In the genomic region with DNA sequence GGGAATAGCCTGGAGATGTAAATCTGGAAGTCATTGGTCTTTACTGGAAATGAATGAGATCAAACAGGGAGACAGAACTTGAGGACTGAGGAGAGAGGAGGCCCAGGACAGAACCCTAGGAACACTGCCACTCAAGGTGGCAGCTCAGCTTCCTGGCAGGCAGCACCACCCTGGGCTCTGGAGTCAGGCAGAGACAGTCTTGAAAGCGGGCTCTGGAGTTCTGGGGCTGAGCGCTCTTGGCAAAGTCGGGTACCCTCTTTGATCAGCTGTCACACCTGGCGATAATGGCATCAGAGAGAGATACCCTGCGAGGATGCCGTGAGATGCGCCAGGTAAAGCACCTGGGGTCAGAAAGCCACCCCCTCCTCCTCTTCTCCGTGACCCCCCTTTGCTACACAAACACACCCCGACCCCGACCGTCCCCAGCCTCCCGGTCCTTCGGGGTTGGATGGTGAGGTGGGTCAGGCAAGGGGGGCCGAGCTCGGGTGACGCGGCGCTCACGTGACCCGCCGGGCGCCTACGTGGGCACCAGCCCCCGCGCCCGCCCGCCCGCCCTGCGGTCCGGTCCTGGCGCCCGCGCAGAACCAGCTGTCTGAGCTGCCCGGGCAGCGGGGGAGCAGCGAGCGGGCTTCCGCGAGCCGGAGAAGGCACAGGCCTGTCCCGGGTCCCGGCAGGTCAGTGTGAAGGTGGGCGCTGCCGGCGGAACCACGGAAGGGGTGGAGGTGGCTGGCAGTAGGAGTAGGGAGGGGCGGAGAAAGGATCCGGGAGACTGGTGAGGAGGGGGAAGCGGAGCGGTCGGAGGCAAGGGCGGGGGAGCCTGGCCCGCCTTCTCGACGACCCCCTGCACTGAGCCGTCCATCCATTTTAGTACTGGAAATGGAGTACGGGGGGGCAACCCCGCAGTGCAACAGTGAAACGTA, we compare ENCODE assay signal across 8 cellular contexts.
DNase-seq lines count a peak whose midpoint lies in the region; ATAC-seq lines count a peak whose summit lies in the region.

A gene with protein sequence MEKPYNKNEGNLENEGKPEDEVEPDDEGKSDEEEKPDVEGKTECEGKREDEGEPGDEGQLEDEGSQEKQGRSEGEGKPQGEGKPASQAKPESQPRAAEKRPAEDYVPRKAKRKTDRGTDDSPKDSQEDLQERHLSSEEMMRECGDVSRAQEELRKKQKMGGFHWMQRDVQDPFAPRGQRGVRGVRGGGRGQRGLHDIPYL (plus strand): TSS at position 579 of the 920 bp plus-strand sequence. CDS start 1,102 bp downstream, outside the sequence.

- H3K36me3 Mint-ChIP-seq in activated naive CD4-positive, alpha-beta T cell treated with anti-CD3 and anti-CD28 coated beads, Interleukin-2, amount 10 ng/mL, durations not matched to agents 7 days and 5 days = no peaks in the 10 kb centered on the region

- H3K36me3 ChIP-seq in neuron (ENCODE audit: insufficient read depth, low read length) = no peaks in the 10 kb centered on the region

- peak; percentile 76 for DNase-seq in activated effector memory CD4-positive, alpha-beta T cell treated with anti-CD3 and anti-CD28 coated beads, Interleukin-2, amount 50 U/mL, for 16 hours
- no peak for DNase-seq in activated effector memory CD4-positive, alpha-beta T cell treated with Interleukin-2 at 50 U/mL for 16 hours
- peak; percentile 18 for DNase-seq in NCI-H510A (lab: John Stamatoyannopoulos, UW)
- peak; percentile 31 for DNase-seq in activated naive CD4-positive, alpha-beta T cell treated with anti-CD3 and anti-CD28 coated beads, Interleukin-2, amount 10 ng/mL, durations not matched to agents 7 days and 5 days
- DNase-seq in germinal center (ENCODE audit: low spot score) = peak; percentile 23
- DNase-seq in GM19240 (ENCODE audit: insufficient read length, low spot score) = no peak

- no peaks in the 10 kb centered on the region for H3K4me1 ChIP-seq in neuron (ENCODE audit: insufficient read depth, low read length)

- no peak within 1 kb of the TSS for H2AFZ ChIP-seq in neuron (ENCODE audit: low read depth, low read length)

- H3K9me3 Mint-ChIP-seq in activated naive CD4-positive, alpha-beta T cell treated with anti-CD3 and anti-CD28 coated beads, Interleukin-2, amount 10 ng/mL, durations not matched to agents 7 days and 5 days = no peaks in the 10 kb centered on the region

- H3K27ac Mint-ChIP-seq in activated naive CD4-positive, alpha-beta T cell treated with anti-CD3 and anti-CD28 coated beads, Interleukin-2, amount 10 ng/mL, durations not matched to agents 7 days and 5 days = no peak within 1 kb of the TSS

- peak; percentile 76 for ATAC-seq in HG02852 (IDR thresholded peaks at IDR 0.05; ENCODE audit: unreplicated experiment)

- peak within 1 kb of the TSS; percentile 72 for H3K4me3 Mint-ChIP-seq in activated naive CD4-positive, alpha-beta T cell treated with anti-CD3 and anti-CD28 coated beads, Interleukin-2, amount 10 ng/mL, durations not matched to agents 7 days and 5 days

- H3K27me3 Mint-ChIP-seq in activated naive CD4-positive, alpha-beta T cell treated with anti-CD3 and anti-CD28 coated beads, Interleukin-2, amount 10 ng/mL, durations not matched to agents 7 days and 5 days = peaks cover 19% of the 10 kb centered on the region

- CTCF ChIA-PET in activated naive CD4-positive, alpha-beta T cell treated with anti-CD3 and anti-CD28 coated beads, Interleukin-2, amount 10 ng/mL, durations not matched to agents 7 days and 5 days (lab: Charles Lee) = no interaction called here

- H3K27me3 ChIP-seq in neuron (ENCODE audit: insufficient read depth, low read length) = no peaks in the 10 kb centered on the region

- H3K9me3 ChIP-seq in neuron (ENCODE audit: low read length) = no peaks in the 10 kb centered on the region

- H3K4me1 Mint-ChIP-seq in activated naive CD4-positive, alpha-beta T cell treated with anti-CD3 and anti-CD28 coated beads, Interleukin-2, amount 10 ng/mL, durations not matched to agents 7 days and 5 days = peaks cover 7% of the 10 kb centered on the region

- peak within 1 kb of the TSS; percentile 16 for H3K4me3 ChIP-seq in neuron (ENCODE audit: low read length)

Comparison
In these comparisons a context has a peak if more than half of its experiments do, and no peak if none do; other contexts are left out.
1. DNase-seq: peak in activated effector memory CD4-positive, alpha-beta T cell treated with anti-CD3 and anti-CD28 coated beads, Interleukin-2, amount 50 U/mL, for 16 hours (single experiment), NCI-H510A (single experiment), activated naive CD4-positive, alpha-beta T cell treated with anti-CD3 and anti-CD28 coated beads, Interleukin-2, amount 10 ng/mL, durations not matched to agents 7 days and 5 days (single experiment) and germinal center (single experiment); none in activated effector memory CD4-positive, alpha-beta T cell treated with Interleukin-2 at 50 U/mL for 16 hours (single experiment) and GM19240 (single experiment).